Comparison of ENCODE assay signal across 9 cellular contexts in genomic region chr19:35135389-35135909, GRCh38. TPM values are rescaled to one million over a fixed set of nuclear protein-coding genes. Genes with fewer than 3 reads are reported as not detected.
DNase-seq lines count a peak whose midpoint lies in the region; ATAC-seq and TF ChIP-seq lines count a peak whose summit lies in the region.
"Had no signal": no experiment of that assay in that cellular context is flagged by ENCODE, and none has a peak within 500 bp of the region (broad histone marks: within the 10 kb centered on the region; RNA-seq: fewer than 3 reads in every experiment).

No MANE protein-coding gene starts in this region.

- no peak overlapping the region for H3K4me3 ChIP-seq in fibroblast of mammary gland (ENCODE audit: control insufficient read depth, low read depth, low read length)

- H3K27ac ChIP-seq in temporal lobe (ENCODE audit: low read depth, low read length), result peak overlapping the region; percentile 91

- no peak overlapping the region for H3K27ac Mint-ChIP-seq in activated T-cell treated with anti-CD3 and anti-CD28 coated beads, Interleukin-2, amount 50 U/mL, for 72 hours
- no peak overlapping the region for H3K27ac Mint-ChIP-seq in natural killer cell treated with Interleukin-12 subunit alpha and Interleukin-12 subunit beta and Interleukin-15 and Interleukin-18, amount 100 ng/mL, for 72 hours
- H3K27ac Mint-ChIP-seq: IgD-negative memory B cell had no signal

- DNase-seq in CD1c-positive myeloid dendritic cell (ENCODE audit: extremely low spot score) (peak; percentile 71), OCI-M1 (lab: John Stamatoyannopoulos, UW) (peak; percentile 91), fibroblast of mammary gland (ENCODE audit: low read depth) (peak; percentile 61)
- peak; percentile 80 for DNase-seq in activated T-cell treated with anti-CD3 and anti-CD28 coated beads, Interleukin-2, amount 50 U/mL, for 72 hours
- DNase-seq in natural killer cell treated with Interleukin-12 subunit alpha and Interleukin-12 subunit beta and Interleukin-15 and Interleukin-18, amount 100 ng/mL, for 72 hours (ENCODE audit: low spot score), result no peak

- H3K4me3 Mint-ChIP-seq in activated T-cell treated with anti-CD3 and anti-CD28 coated beads, Interleukin-2, amount 50 U/mL, for 72 hours, result no peak overlapping the region
- H3K4me3 Mint-ChIP-seq in natural killer cell treated with Interleukin-12 subunit alpha and Interleukin-12 subunit beta and Interleukin-15 and Interleukin-18, amount 100 ng/mL, for 72 hours, result no peak overlapping the region

- no peaks in the 10 kb centered on the region for H3K36me3 Mint-ChIP-seq in activated T-cell treated with anti-CD3 and anti-CD28 coated beads, Interleukin-2, amount 50 U/mL, for 72 hours (ENCODE audit: insufficient read depth in 2 of 2)
- no peaks in the 10 kb centered on the region for H3K36me3 Mint-ChIP-seq in natural killer cell treated with Interleukin-12 subunit alpha and Interleukin-12 subunit beta and Interleukin-15 and Interleukin-18, amount 100 ng/mL, for 72 hours
- H3K36me3 Mint-ChIP-seq: IgD-negative memory B cell had no signal

- TF ChIP-seq CTCF in fibroblast of mammary gland (conservative IDR thresholded peaks at IDR 0.05; ENCODE audit: control insufficient read depth, insufficient read depth, low read depth, low read length), result peak; percentile 77

- ATAC-seq in HG02642 (IDR thresholded peaks at IDR 0.05; ENCODE audit: poor library complexity, unreplicated experiment) (peak; percentile 53), GM21528 (IDR thresholded peaks at IDR 0.05; ENCODE audit: low FRiP score, unreplicated experiment) (no peak)
- ATAC-seq in activated T-cell treated with anti-CD3 and anti-CD28 coated beads, Interleukin-2, amount 50 U/mL, for 72 hours (replicated peaks in 1 of 2), result peak; percentile 87 to 89
- ATAC-seq in natural killer cell treated with Interleukin-12 subunit alpha and Interleukin-12 subunit beta and Interleukin-15 and Interleukin-18, amount 100 ng/mL, for 72 hours, result peak; percentile 74 to 76

- no peaks in the 10 kb centered on the region for H3K4me1 Mint-ChIP-seq in activated T-cell treated with anti-CD3 and anti-CD28 coated beads, Interleukin-2, amount 50 U/mL, for 72 hours (ENCODE audit: low read depth)
- H3K4me1 Mint-ChIP-seq in natural killer cell treated with Interleukin-12 subunit alpha and Interleukin-12 subunit beta and Interleukin-15 and Interleukin-18, amount 100 ng/mL, for 72 hours (ENCODE audit: low read depth in 2 of 2), result peaks cover 1 to 12% of the 10 kb centered on the region in 2 donors

- peaks cover 9% of the 10 kb centered on the region in 2 donors for H3K9me3 Mint-ChIP-seq in activated T-cell treated with anti-CD3 and anti-CD28 coated beads, Interleukin-2, amount 50 U/mL, for 72 hours
- H3K9me3 Mint-ChIP-seq in natural killer cell treated with Interleukin-12 subunit alpha and Interleukin-12 subunit beta and Interleukin-15 and Interleukin-18, amount 100 ng/mL, for 72 hours, result peaks cover 6% of the 10 kb centered on the region

- H3K27me3 Mint-ChIP-seq in activated T-cell treated with anti-CD3 and anti-CD28 coated beads, Interleukin-2, amount 50 U/mL, for 72 hours (ENCODE audit: low read depth), result no peaks in the 10 kb centered on the region
- H3K27me3 Mint-ChIP-seq in natural killer cell treated with Interleukin-12 subunit alpha and Interleukin-12 subunit beta and Interleukin-15 and Interleukin-18, amount 100 ng/mL, for 72 hours, result peaks cover under 1 to 1% of the 10 kb centered on the region in 2 donors
- H3K27me3 Mint-ChIP-seq: IgD-negative memory B cell had no signal

RNA-seq across cellular contexts. Expression of gene LGI4, which starts 0.6 kb away (rescaled TPM):
- under 1 TPM; 0.72 to 1.00 TPM for total RNA-seq in activated T-cell treated with anti-CD3 and anti-CD28 coated beads, Interleukin-2, amount 50 U/mL, for 72 hours
- not detected for total RNA-seq in natural killer cell treated with Interleukin-12 subunit alpha and Interleukin-12 subunit beta and Interleukin-15 and Interleukin-18, amount 100 ng/mL, for 72 hours
- total RNA-seq in temporal lobe, result 5.2 TPM

RNA-seq across cellular contexts. Expression of gene FXYD1, which starts 3.2 kb away (rescaled TPM):
- total RNA-seq in activated T-cell treated with anti-CD3 and anti-CD28 coated beads, Interleukin-2, amount 50 U/mL, for 72 hours, result 1 to 10 TPM; 1.6 to 2.0 TPM
- total RNA-seq in natural killer cell treated with Interleukin-12 subunit alpha and Interleukin-12 subunit beta and Interleukin-15 and Interleukin-18, amount 100 ng/mL, for 72 hours, result not detected
- 0.74 TPM for total RNA-seq in temporal lobe

RNA-seq across cellular contexts. Expression of gene FXYD7, which starts 7.6 kb away (rescaled TPM):
- total RNA-seq in activated T-cell treated with anti-CD3 and anti-CD28 coated beads, Interleukin-2, amount 50 U/mL, for 72 hours, result 1 to 10 TPM; 1.0 to 1.2 TPM
- not detected for total RNA-seq in natural killer cell treated with Interleukin-12 subunit alpha and Interleukin-12 subunit beta and Interleukin-15 and Interleukin-18, amount 100 ng/mL, for 72 hours
- total RNA-seq in temporal lobe, result 10.1 TPM

RNA-seq across cellular contexts. Expression of gene FXYD5, which starts 19.1 kb away (rescaled TPM):
- 100 to 1,000 TPM; 331 to 342 TPM for total RNA-seq in activated T-cell treated with anti-CD3 and anti-CD28 coated beads, Interleukin-2, amount 50 U/mL, for 72 hours
- total RNA-seq in natural killer cell treated with Interleukin-12 subunit alpha and Interleukin-12 subunit beta and Interleukin-15 and Interleukin-18, amount 100 ng/mL, for 72 hours, result 100 to 1,000 TPM; 141 to 236 TPM
- total RNA-seq in temporal lobe, result 0.74 TPM

RNA-seq across cellular contexts. Expression of gene FXYD3, which starts 19.8 kb away (rescaled TPM):
- total RNA-seq in activated T-cell treated with anti-CD3 and anti-CD28 coated beads, Interleukin-2, amount 50 U/mL, for 72 hours, result not detected
- not detected for total RNA-seq in natural killer cell treated with Interleukin-12 subunit alpha and Interleukin-12 subunit beta and Interleukin-15 and Interleukin-18, amount 100 ng/mL, for 72 hours
- not detected for total RNA-seq in temporal lobe
